ENCODE assay signal across 1 cellular context in genomic region chr7:136294977-136295376, GRCh38.
TF ChIP-seq lines count a peak whose summit lies in the region.

No MANE protein-coding gene starts in this region.

TF ChIP-seq in GM12878, 131 proteins besides CTCF, POLR2A, EP300 and RAD21:
- TF ChIP-seq TAF1 (IDR thresholded peaks at IDR 0.05; ENCODE audit: borderline replicate concordance, low read depth, low read length) = no peak
- TF ChIP-seq MYC (IDR thresholded peaks at IDR 0.05; ENCODE audit: insufficient read depth, insufficient read length, insufficient replicate concordance, low read length, severe bottlenecking) = no peak
- TF ChIP-seq NBN (IDR thresholded peaks at IDR 0.05) = no peak
- no peak for TF ChIP-seq ZNF207 (IDR thresholded peaks at IDR 0.05; ENCODE audit: borderline replicate concordance)
- TF ChIP-seq SREBF1 (IDR thresholded peaks at IDR 0.05; ENCODE audit: low read length) = no peak
- TF ChIP-seq IRF5 (IDR thresholded peaks at IDR 0.05; ENCODE audit: borderline replicate concordance) = no peak
- no peak for TF ChIP-seq IKZF1 (conservative IDR thresholded peaks at IDR 0.05)
- TF ChIP-seq CEBPB (IDR thresholded peaks at IDR 0.05; ENCODE audit: borderline replicate concordance in 1 of 2, low read depth in 2 of 2, low read length in 2 of 2) = no peak
- TF ChIP-seq ZBTB40 (IDR thresholded peaks at IDR 0.05; ENCODE audit: borderline replicate concordance) = no peak
- TF ChIP-seq ZZZ3 (IDR thresholded peaks at IDR 0.05; ENCODE audit: control insufficient read depth, insufficient read length, low read depth) = no peak
- TF ChIP-seq PAX8 (IDR thresholded peaks at IDR 0.05) = no peak
- no peak for TF ChIP-seq CBX5 (IDR thresholded peaks at IDR 0.05; ENCODE audit: low read depth)
- TF ChIP-seq PAX5 (IDR thresholded peaks at IDR 0.05; ENCODE audit: borderline replicate concordance, low read depth, low read length) = no peak
- no peak for TF ChIP-seq MTA3 (IDR thresholded peaks at IDR 0.05; ENCODE audit: borderline replicate concordance, low read length)
- TF ChIP-seq KDM1A (IDR thresholded peaks at IDR 0.05; ENCODE audit: borderline replicate concordance) = no peak
- no peak for TF ChIP-seq BCLAF1 (IDR thresholded peaks at IDR 0.05)
- no peak for TF ChIP-seq ZNF687 (IDR thresholded peaks at IDR 0.05)
- TF ChIP-seq FOXK2 (IDR thresholded peaks at IDR 0.05) = no peak
- no peak for TF ChIP-seq SIN3A (IDR thresholded peaks at IDR 0.05; ENCODE audit: low read depth, low read length)
- TF ChIP-seq HCFC1 (IDR thresholded peaks at IDR 0.05; ENCODE audit: low read length) = no peak
